In the genomic region with DNA sequence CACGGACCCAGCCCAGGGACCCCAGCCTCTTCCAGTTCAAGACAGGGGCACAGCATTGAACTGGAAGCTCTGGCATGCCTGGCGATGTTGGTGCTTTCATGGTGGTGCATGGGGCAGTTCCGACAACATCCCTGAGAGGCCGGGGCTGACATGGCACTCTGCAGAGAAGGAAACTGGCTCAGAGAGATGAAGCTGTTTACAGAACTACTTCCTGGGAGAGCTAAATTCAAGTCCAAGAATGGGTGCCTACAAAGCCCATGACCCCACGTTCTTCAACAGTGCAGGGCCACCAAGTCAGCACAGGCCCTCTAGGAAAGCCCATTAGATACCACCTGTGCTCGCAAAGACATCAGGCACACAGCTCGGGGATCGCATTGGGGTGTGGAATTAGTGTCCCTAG, we compare ENCODE assay signal across 36 cellular contexts.
"Had no signal": no experiment of that assay in that cellular context is flagged by ENCODE, and none has a peak within 500 bp of the region (broad histone marks: within the 10 kb centered on the region; RNA-seq: fewer than 3 reads in every experiment).

No MANE protein-coding gene starts in this region.

- H3K27me3 Mint-ChIP-seq: activated B cell treated with CpG ODN at 0.5 μM for 24 hours; activated CD4-positive, alpha-beta memory T cell treated with anti-CD3 and anti-CD28 coated beads, Interleukin-2, amount 10 ng/mL, durations not matched to agents 7 days and 5 days; activated CD8-positive, alpha-beta memory T cell treated with anti-CD3 and anti-CD28 coated beads, Interleukin-2, amount 10 ng/mL, durations not matched to agents 7 days and 5 days; activated naive CD4-positive, alpha-beta T cell treated with anti-CD3 and anti-CD28 coated beads, Interleukin-2, amount 50 U/mL, for 24 hours; activated naive CD8-positive, alpha-beta T cell; central memory CD8-positive, alpha-beta T cell had no signal

- H3K27ac ChIP-seq: ascending aorta, cardiac muscle cell, VCaP had no signal

- H3K4me1 Mint-ChIP-seq: activated B cell treated with CpG ODN at 0.5 μM for 24 hours; activated CD4-positive, alpha-beta memory T cell treated with anti-CD3 and anti-CD28 coated beads, Interleukin-2, amount 10 ng/mL, durations not matched to agents 7 days and 5 days; activated CD4-positive, alpha-beta T cell treated with anti-CD3 and anti-CD28 coated beads, Interleukin-2, amount 10 ng/mL, durations not matched to agents 24 days and 14 days; activated CD8-positive, alpha-beta memory T cell treated with anti-CD3 and anti-CD28 coated beads, Interleukin-2, amount 10 ng/mL, durations not matched to agents 7 days and 5 days; activated naive CD4-positive, alpha-beta T cell treated with anti-CD3 and anti-CD28 coated beads, Interleukin-2, amount 10 ng/mL, durations not matched to agents 7 days and 5 days; activated naive CD8-positive, alpha-beta T cell treated with anti-CD3 and anti-CD28 coated beads, Interleukin-2, amount 10 ng/mL, durations not matched to agents 7 days and 5 days; activated naive CD8-positive, alpha-beta T cell treated with anti-CD3 and anti-CD28 coated beads, Interleukin-2, amount 50 U/mL, for 24 hours; central memory CD8-positive, alpha-beta T cell had no signal

- FAIRE-seq: TTC549 had no signal

- H3K9me3 ChIP-seq: ascending aorta had no signal

- DNase-seq: activated B cell treated with CpG ODN at 0.5 μM for 24 hours; activated CD4-positive, alpha-beta memory T cell treated with anti-CD3 and anti-CD28 coated beads, Interleukin-2, amount 10 ng/mL, durations not matched to agents 7 days and 5 days; activated CD4-positive, alpha-beta T cell treated with anti-CD3 and anti-CD28 coated beads for 4 hours; activated CD4-positive, alpha-beta T cell treated with anti-CD3 and anti-CD28 coated beads, Interleukin-2, amount 10 ng/mL, durations not matched to agents 24 days and 14 days; activated CD4-positive, alpha-beta T cell treated with anti-CD3 and anti-CD28 coated beads, Interleukin-2, amount 50 U/mL, for 48 hours; activated CD4-positive, CD25-positive, alpha-beta regulatory T cell treated with anti-CD3 and anti-CD28 coated beads, Interleukin-2, amount 50 U/mL, for 72 hours; activated CD8-positive, alpha-beta memory T cell treated with anti-CD3 and anti-CD28 coated beads for 24 hours; activated CD8-positive, alpha-beta memory T cell treated with anti-CD3 and anti-CD28 coated beads, Interleukin-2, amount 10 ng/mL, durations not matched to agents 7 days and 5 days; activated CD8-positive, alpha-beta memory T cell treated with anti-CD3 and anti-CD28 coated beads, Interleukin-2, amount 50 U/mL, for 48 hours; activated CD8-positive, alpha-beta T cell treated with anti-CD3 and anti-CD28 coated beads, Interleukin-2, amount 10 ng/mL, durations not matched to agents 7 days and 5 days; activated effector memory CD4-positive, alpha-beta T cell treated with Interleukin-2 at 50 U/mL for 16 hours; activated gamma-delta T cell; activated naive CD4-positive, alpha-beta T cell treated with anti-CD3 and anti-CD28 coated beads, Interleukin-2, amount 10 ng/mL, durations not matched to agents 7 days and 5 days; activated naive CD4-positive, alpha-beta T cell treated with Interleukin-2 at 50 U/mL for 16 hours; activated naive CD8-positive, alpha-beta T cell treated with anti-CD3 and anti-CD28 coated beads, Interleukin-2, amount 10 ng/mL, durations not matched to agents 7 days and 5 days; activated naive CD8-positive, alpha-beta T cell treated with anti-CD3 and anti-CD28 coated beads, Interleukin-2, amount 50 U/mL, for 24 hours; activated T-cell treated with anti-CD3 and anti-CD28 coated beads, Interleukin-2, amount 50 U/mL, for 24 hours; activated T-cell treated with anti-CD3 and anti-CD28 coated beads, Interleukin-2, amount 50 U/mL, for 48 hours; amygdala; anterior cingulate cortex; caudate nucleus; cerebellar nuclear complex; T-helper 1 cell; T-helper 2 cell; T-helper 9 cell had no signal

- H3K4me1 ChIP-seq: ascending aorta had no signal

- H3K4me3 ChIP-seq: ascending aorta, cardiac muscle cell had no signal

- H3K27ac Mint-ChIP-seq: activated B cell treated with CpG ODN at 0.5 μM for 24 hours; activated CD4-positive, alpha-beta memory T cell treated with anti-CD3 and anti-CD28 coated beads, Interleukin-2, amount 10 ng/mL, durations not matched to agents 7 days and 5 days; activated CD4-positive, alpha-beta T cell treated with anti-CD3 and anti-CD28 coated beads, Interleukin-2, amount 10 ng/mL, durations not matched to agents 24 days and 14 days; activated CD8-positive, alpha-beta memory T cell treated with anti-CD3 and anti-CD28 coated beads, Interleukin-2, amount 10 ng/mL, durations not matched to agents 7 days and 5 days; activated CD8-positive, alpha-beta T cell treated with anti-CD3 and anti-CD28 coated beads, Interleukin-2, amount 10 ng/mL, durations not matched to agents 7 days and 5 days; activated naive CD4-positive, alpha-beta T cell treated with anti-CD3 and anti-CD28 coated beads, Interleukin-2, amount 10 ng/mL, durations not matched to agents 7 days and 5 days; activated naive CD4-positive, alpha-beta T cell treated with anti-CD3 and anti-CD28 coated beads, Interleukin-2, amount 50 U/mL, for 24 hours; activated naive CD8-positive, alpha-beta T cell; activated naive CD8-positive, alpha-beta T cell treated with anti-CD3 and anti-CD28 coated beads, Interleukin-2, amount 10 ng/mL, durations not matched to agents 7 days and 5 days; activated naive CD8-positive, alpha-beta T cell treated with anti-CD3 and anti-CD28 coated beads, Interleukin-2, amount 50 U/mL, for 24 hours; activated T-cell treated with anti-CD3 and anti-CD28 coated beads, Interleukin-2, amount 50 U/mL, for 24 hours; activated T-helper 2 cell treated with anti-CD3 and anti-CD28 coated beads, Interferon-gamma antibody, Interleukin-2, Interleukin-4, amounts not matched to agents 10 μg/mL and 5 μg/mL and 100 μg/mL, durations not matched to agents 14 hours and 24 hours and 36 hours; brain; T-helper 1 cell treated with Interleukin-12 subunit alpha and Interleukin-12 subunit beta and Interleukin-4 antibody, amounts not matched to agents 30 μg/mL and 1 μg/mL, for 36 hours; T-helper 2 cell treated with Interferon-gamma antibody and Interleukin-4, amounts not matched to agents 5 μg/mL and 100 μg/mL, for 36 hours had no signal

- H3K36me3 Mint-ChIP-seq: activated CD8-positive, alpha-beta memory T cell treated with anti-CD3 and anti-CD28 coated beads, Interleukin-2, amount 10 ng/mL, durations not matched to agents 7 days and 5 days; activated naive CD4-positive, alpha-beta T cell treated with anti-CD3 and anti-CD28 coated beads, Interleukin-2, amount 10 ng/mL, durations not matched to agents 7 days and 5 days; activated naive CD4-positive, alpha-beta T cell treated with anti-CD3 and anti-CD28 coated beads, Interleukin-2, amount 50 U/mL, for 24 hours; activated naive CD8-positive, alpha-beta T cell; activated naive CD8-positive, alpha-beta T cell treated with anti-CD3 and anti-CD28 coated beads, Interleukin-2, amount 10 ng/mL, durations not matched to agents 7 days and 5 days; brain had no signal

- H3K36me3 ChIP-seq: ascending aorta, cardiac muscle cell had no signal

- H3K9me3 Mint-ChIP-seq: activated B cell treated with CpG ODN at 0.5 μM for 24 hours; activated CD4-positive, alpha-beta memory T cell treated with anti-CD3 and anti-CD28 coated beads, Interleukin-2, amount 10 ng/mL, durations not matched to agents 7 days and 5 days; activated CD4-positive, alpha-beta T cell treated with anti-CD3 and anti-CD28 coated beads, Interleukin-2, amount 10 ng/mL, durations not matched to agents 24 days and 14 days; activated naive CD4-positive, alpha-beta T cell treated with anti-CD3 and anti-CD28 coated beads, Interleukin-2, amount 10 ng/mL, durations not matched to agents 7 days and 5 days; activated naive CD4-positive, alpha-beta T cell treated with anti-CD3 and anti-CD28 coated beads, Interleukin-2, amount 50 U/mL, for 24 hours; activated naive CD8-positive, alpha-beta T cell treated with anti-CD3 and anti-CD28 coated beads, Interleukin-2, amount 10 ng/mL, durations not matched to agents 7 days and 5 days; activated naive CD8-positive, alpha-beta T cell treated with anti-CD3 and anti-CD28 coated beads, Interleukin-2, amount 50 U/mL, for 24 hours; activated T-cell treated with anti-CD3 and anti-CD28 coated beads, Interleukin-2, amount 50 U/mL, for 24 hours; activated T-helper 2 cell treated with anti-CD3 and anti-CD28 coated beads, Interferon-gamma antibody, Interleukin-2, Interleukin-4, amounts not matched to agents 10 μg/mL and 5 μg/mL and 100 μg/mL, durations not matched to agents 14 hours and 24 hours and 36 hours; brain; central memory CD8-positive, alpha-beta T cell; T-helper 1 cell treated with Interleukin-12 subunit alpha and Interleukin-12 subunit beta and Interleukin-4 antibody, amounts not matched to agents 30 μg/mL and 1 μg/mL, for 36 hours; T-helper 2 cell treated with Interferon-gamma antibody and Interleukin-4, amounts not matched to agents 5 μg/mL and 100 μg/mL, for 36 hours had no signal

- H3K27me3 ChIP-seq: ascending aorta, cardiac muscle cell had no signal

- H3K4me3 Mint-ChIP-seq: activated B cell treated with CpG ODN at 0.5 μM for 24 hours; activated CD4-positive, alpha-beta memory T cell treated with anti-CD3 and anti-CD28 coated beads, Interleukin-2, amount 10 ng/mL, durations not matched to agents 7 days and 5 days; activated CD4-positive, alpha-beta T cell treated with anti-CD3 and anti-CD28 coated beads, Interleukin-2, amount 10 ng/mL, durations not matched to agents 24 days and 14 days; activated CD8-positive, alpha-beta memory T cell treated with anti-CD3 and anti-CD28 coated beads, Interleukin-2, amount 10 ng/mL, durations not matched to agents 7 days and 5 days; activated CD8-positive, alpha-beta T cell treated with anti-CD3 and anti-CD28 coated beads, Interleukin-2, amount 10 ng/mL, durations not matched to agents 7 days and 5 days; activated naive CD4-positive, alpha-beta T cell treated with anti-CD3 and anti-CD28 coated beads, Interleukin-2, amount 10 ng/mL, durations not matched to agents 7 days and 5 days; activated naive CD4-positive, alpha-beta T cell treated with anti-CD3 and anti-CD28 coated beads, Interleukin-2, amount 50 U/mL, for 24 hours; activated naive CD8-positive, alpha-beta T cell; activated naive CD8-positive, alpha-beta T cell treated with anti-CD3 and anti-CD28 coated beads, Interleukin-2, amount 10 ng/mL, durations not matched to agents 7 days and 5 days; activated naive CD8-positive, alpha-beta T cell treated with anti-CD3 and anti-CD28 coated beads, Interleukin-2, amount 50 U/mL, for 24 hours; activated T-cell treated with anti-CD3 and anti-CD28 coated beads, Interleukin-2, amount 50 U/mL, for 24 hours; brain; central memory CD8-positive, alpha-beta T cell; T-helper 1 cell treated with Interleukin-12 subunit alpha and Interleukin-12 subunit beta and Interleukin-4 antibody, amounts not matched to agents 30 μg/mL and 1 μg/mL, for 36 hours; T-helper 2 cell treated with Interferon-gamma antibody and Interleukin-4, amounts not matched to agents 5 μg/mL and 100 μg/mL, for 36 hours had no signal
